In the genomic region with DNA sequence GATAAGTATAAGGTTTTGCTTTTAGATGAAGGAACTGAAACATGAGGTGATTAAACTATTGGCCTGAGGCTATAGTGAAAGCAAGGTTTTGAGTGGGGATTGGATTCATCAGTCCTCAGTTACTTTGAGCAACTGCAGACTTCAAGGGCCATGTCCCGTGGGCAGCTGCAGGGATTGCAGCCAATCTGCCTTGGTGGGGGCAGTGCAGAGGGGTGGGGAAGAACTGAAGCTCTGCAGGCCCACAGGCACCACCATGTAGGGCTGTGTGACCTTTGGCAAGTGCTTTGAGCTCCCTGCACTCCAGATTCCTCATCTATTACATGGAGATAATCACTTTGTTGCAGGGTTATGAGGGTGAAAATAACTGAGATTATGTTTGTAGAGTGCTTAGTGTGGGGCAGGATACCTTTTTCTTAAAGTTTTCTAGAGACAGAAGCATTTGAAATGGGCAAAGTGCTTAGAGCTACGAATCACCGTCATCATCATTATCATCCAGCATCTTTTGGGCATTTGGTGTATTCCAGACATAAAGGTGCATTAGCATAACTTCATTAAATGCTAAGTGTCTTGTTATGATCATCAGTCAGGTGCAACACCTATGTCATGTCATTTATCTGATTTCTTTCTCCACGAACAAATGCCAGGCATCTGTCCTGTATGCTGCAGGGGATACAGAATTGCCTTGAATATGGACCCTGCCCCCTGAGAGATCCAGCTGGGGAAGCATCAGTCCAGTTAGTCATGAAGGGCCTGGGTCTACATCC, we compare ENCODE assay signal across 23 cellular contexts.
DNase-seq lines count a peak whose midpoint lies in the region; ATAC-seq, FAIRE-seq and TF ChIP-seq lines count a peak whose summit lies in the region.
"Had no signal": no experiment of that assay in that cellular context is flagged by ENCODE, and none has a peak within 500 bp of the region (broad histone marks: within the 10 kb centered on the region; RNA-seq: fewer than 3 reads in every experiment).

No MANE protein-coding gene starts in this region.

- H3K27me3 ChIP-seq in heart right ventricle (peaks cover 0 to 5% (median 0%) of the 10 kb centered on the region in 7 donors), sigmoid colon (no peaks in the 10 kb centered on the region)
- H3K27me3 ChIP-seq: SJCRH30 had no signal

- WGBS in heart right ventricle, 2 donors = 43 to 57% methylated on average over 4 of the region's 4 CpGs
- 64 to 82% methylated on average over 4 of the region's 4 CpGs for WGBS in sigmoid colon, 2 donors

- intact Hi-C loops in heart right ventricle (cut with DNase I) (no loop called here), sigmoid colon (cut with DNase I) (no loop called here)

- peak; percentile 45 for ATAC-seq in GM19351 (IDR thresholded peaks at IDR 0.05; ENCODE audit: unreplicated experiment)
- ATAC-seq in heart right ventricle = peak; percentile 52 to 91 (median 77)
- ATAC-seq in HG03469 (IDR thresholded peaks at IDR 0.05; ENCODE audit: unreplicated experiment) = no peak

- no peaks in the 10 kb centered on the region for H3K36me3 ChIP-seq in heart right ventricle
- no peaks in the 10 kb centered on the region for H3K36me3 ChIP-seq in sigmoid colon
- H3K36me3 ChIP-seq: SJCRH30 had no signal

- TF ChIP-seq POLR2A in sigmoid colon (IDR thresholded peaks at IDR 0.05) = no peak

- no peak for TF ChIP-seq CTCF in heart right ventricle (IDR thresholded peaks at IDR 0.05)
- TF ChIP-seq CTCF in sigmoid colon (IDR thresholded peaks at IDR 0.05) = no peak
- no peak for TF ChIP-seq CTCF in D721Med (IDR thresholded peaks at IDR 0.05; ENCODE audit: insufficient read depth, missing control alignments)

- DNase-seq in NCI-H1105 treated with DMSO at 0.1 percent for 48 hours (lab: John Stamatoyannopoulos, UW) (peak; percentile 28), NCI-H1105 (lab: John Stamatoyannopoulos, UW) (no peak), heart right ventricle (peak in 1 of 2 donors; percentile 43), sigmoid colon (no peak), COR-L47 (lab: John Stamatoyannopoulos, UW) (no peak), D721Med (ENCODE audit: insufficient read length, low spot score) (no peak)
- DNase-seq: AML-193, H7, HFFc6, MV-4-11, NCI-H1417 treated with DMSO at 0.1 percent for 48 hours, NCI-H187 treated with DMSO at 0.1 percent for 48 hours, NCI-H2171, OCI-M1, SJCRH30, SW 1271 had no signal

- H3K4me3 ChIP-seq in heart right ventricle (no peak overlapping the region), sigmoid colon (no peak overlapping the region)
- H3K4me3 ChIP-seq: SJCRH30 had no signal

- TF ChIP-seq EP300 in sigmoid colon (IDR thresholded peaks at IDR 0.05) = no peak

- no peak for FAIRE-seq in D721Med (lab: Jason Lieb, UNC)
- FAIRE-seq: GM12892, GM18507 had no signal

- peaks cover 0 to 16% (median 0%) of the 10 kb centered on the region in 9 donors for H3K4me1 ChIP-seq in heart right ventricle
- peaks cover 0 to 20% (median 13%) of the 10 kb centered on the region in 4 donors for H3K4me1 ChIP-seq in sigmoid colon
- H3K4me1 ChIP-seq: SJCRH30 had no signal

- H3K27ac ChIP-seq in heart right ventricle (peak overlapping the region in 2 of 10 donors; percentile 17 to 24), sigmoid colon (peak overlapping the region in 3 of 4 donors; percentile 13 to 30 (median 25))
- H3K27ac ChIP-seq: 22Rv1, HL-60, KMS-11, SJCRH30 had no signal

- peaks cover 0 to 16% (median 4%) of the 10 kb centered on the region in 11 donors for H3K9me3 ChIP-seq in heart right ventricle
- H3K9me3 ChIP-seq in sigmoid colon = peaks cover 0 to 2% (median 0%) of the 10 kb centered on the region in 4 donors
- H3K9me3 ChIP-seq: SJCRH30 had no signal
